In genomic region chr6:25138697-25139051, GRCh38 we compare ENCODE assay signal across 7 cellular contexts.
DNase-seq lines count a peak whose midpoint lies in the region; ATAC-seq, FAIRE-seq and TF ChIP-seq lines count a peak whose summit lies in the region.

No MANE protein-coding gene starts in this region.

- H3K27me3 ChIP-seq in naive thymus-derived CD4-positive, alpha-beta T cell (ENCODE audit: control insufficient read depth in 2 of 2, insufficient read depth in 2 of 2, low read length in 2 of 2), result no peaks in the 10 kb centered on the region

- H3K4me3 ChIP-seq in naive thymus-derived CD4-positive, alpha-beta T cell (ENCODE audit: low read length), result peak overlapping the region; percentile 61

- POLR2A ChIA-PET in naive thymus-derived CD4-positive, alpha-beta T cell (lab: Charles Lee), result interaction anchor here (0.7 to 2.4 kb wide), 13 partner anchors 11 to 888 kb away, joined by 3 to 8 read pairs (median 4); partner anchors contain the start of genes ACOT13 and TDP2

- intact Hi-C loops in naive thymus-derived CD4-positive, alpha-beta T cell (cut with micrococcal nuclease), result loop anchor here (1.0 to 10.0 kb wide), 16 partner anchors 8 to 884 kb away; partner anchors contain the start of genes TRIM38 (in 2 of the 2) and MRS2 (in 1 of the 2)

- CTCF ChIA-PET in naive thymus-derived CD4-positive, alpha-beta T cell (lab: Charles Lee), result no interaction called here

- peaks cover 0 to 2% (median 0%) of the 10 kb centered on the region in 11 donors for H3K9me3 Mint-ChIP-seq in naive thymus-derived CD4-positive, alpha-beta T cell

- H3K4me1 ChIP-seq in naive thymus-derived CD4-positive, alpha-beta T cell (ENCODE audit: control insufficient read depth in 2 of 2, insufficient read depth in 2 of 2, low read length in 2 of 2), result peaks cover 12 to 15% of the 10 kb centered on the region in 2 donors

- H3K4me3 Mint-ChIP-seq in naive thymus-derived CD4-positive, alpha-beta T cell, result peak overlapping the region; percentile 84 to 98 (median 92)

- TF ChIP-seq POLR2A in H54 (IDR thresholded peaks at IDR 0.05; ENCODE audit: low read depth, low read length), result no peak

- H3K9me3 ChIP-seq in KOPT-K1 (ENCODE audit: insufficient read depth, low read length, poor library complexity, severe bottlenecking), result peaks cover 27% of the 10 kb centered on the region
- no peaks in the 10 kb centered on the region for H3K9me3 ChIP-seq in naive thymus-derived CD4-positive, alpha-beta T cell (ENCODE audit: control insufficient read depth in 2 of 3, low read length in 3 of 3)

- ATAC-seq in GM18868 (IDR thresholded peaks at IDR 0.05; ENCODE audit: unreplicated experiment), result peak; percentile 18
- no peak for ATAC-seq in naive thymus-derived CD4-positive, alpha-beta T cell

- no peak for FAIRE-seq in H54 (lab: Jason Lieb, UNC)

- DNase-seq in naive thymus-derived CD4-positive, alpha-beta T cell, result peak in 6 of 9 donors; percentile 2 to 42 (median 28)
- no peak for DNase-seq in DMS 273 (lab: John Stamatoyannopoulos, UW; ENCODE audit: unreplicated experiment)
- no peak for DNase-seq in SIG-M5 (lab: John Stamatoyannopoulos, UW)
- no peak for DNase-seq in H54 (ENCODE audit: insufficient read length, low spot score)

- H3K27me3 Mint-ChIP-seq in naive thymus-derived CD4-positive, alpha-beta T cell, result no peaks in the 10 kb centered on the region

- H3K27ac Mint-ChIP-seq in naive thymus-derived CD4-positive, alpha-beta T cell, result peak overlapping the region; percentile 87 to 97 (median 96)

- peaks cover 3 to 42% (median 12%) of the 10 kb centered on the region in 5 donors for H3K36me3 Mint-ChIP-seq in naive thymus-derived CD4-positive, alpha-beta T cell

- H3K4me1 Mint-ChIP-seq in naive thymus-derived CD4-positive, alpha-beta T cell, result peaks cover 21 to 47% (median 26%) of the 10 kb centered on the region in 7 donors

- H3K36me3 ChIP-seq in KOPT-K1 (ENCODE audit: insufficient read depth, low read length), result peaks cover 41% of the 10 kb centered on the region
- H3K36me3 ChIP-seq in naive thymus-derived CD4-positive, alpha-beta T cell (ENCODE audit: control insufficient read depth in 2 of 3, insufficient read depth in 3 of 3, low read length in 3 of 3), result no peaks in the 10 kb centered on the region

- H3K27ac ChIP-seq in KOPT-K1 (ENCODE audit: low read depth, low read length, poor library complexity, severe bottlenecking), result peak overlapping the region; percentile 99
- peak overlapping the region; percentile 80 for H3K27ac ChIP-seq in cingulate gyrus (ENCODE audit: low read depth, low read length)
- H3K27ac ChIP-seq in naive thymus-derived CD4-positive, alpha-beta T cell (ENCODE audit: low read depth, low read length), result peak overlapping the region; percentile 76

Comparison
In these comparisons a context has a peak if more than half of its experiments do, and no peak if none do; other contexts are left out.
1. DNase-seq: peak in naive thymus-derived CD4-positive, alpha-beta T cell (6 of 9); none in DMS 273 (single experiment), SIG-M5 (single experiment) and H54 (single experiment).
2. Peak in every context shown above with its lines, with median percentiles within 50 percentile points of each other: H3K27ac ChIP-seq.